In the genomic region with DNA sequence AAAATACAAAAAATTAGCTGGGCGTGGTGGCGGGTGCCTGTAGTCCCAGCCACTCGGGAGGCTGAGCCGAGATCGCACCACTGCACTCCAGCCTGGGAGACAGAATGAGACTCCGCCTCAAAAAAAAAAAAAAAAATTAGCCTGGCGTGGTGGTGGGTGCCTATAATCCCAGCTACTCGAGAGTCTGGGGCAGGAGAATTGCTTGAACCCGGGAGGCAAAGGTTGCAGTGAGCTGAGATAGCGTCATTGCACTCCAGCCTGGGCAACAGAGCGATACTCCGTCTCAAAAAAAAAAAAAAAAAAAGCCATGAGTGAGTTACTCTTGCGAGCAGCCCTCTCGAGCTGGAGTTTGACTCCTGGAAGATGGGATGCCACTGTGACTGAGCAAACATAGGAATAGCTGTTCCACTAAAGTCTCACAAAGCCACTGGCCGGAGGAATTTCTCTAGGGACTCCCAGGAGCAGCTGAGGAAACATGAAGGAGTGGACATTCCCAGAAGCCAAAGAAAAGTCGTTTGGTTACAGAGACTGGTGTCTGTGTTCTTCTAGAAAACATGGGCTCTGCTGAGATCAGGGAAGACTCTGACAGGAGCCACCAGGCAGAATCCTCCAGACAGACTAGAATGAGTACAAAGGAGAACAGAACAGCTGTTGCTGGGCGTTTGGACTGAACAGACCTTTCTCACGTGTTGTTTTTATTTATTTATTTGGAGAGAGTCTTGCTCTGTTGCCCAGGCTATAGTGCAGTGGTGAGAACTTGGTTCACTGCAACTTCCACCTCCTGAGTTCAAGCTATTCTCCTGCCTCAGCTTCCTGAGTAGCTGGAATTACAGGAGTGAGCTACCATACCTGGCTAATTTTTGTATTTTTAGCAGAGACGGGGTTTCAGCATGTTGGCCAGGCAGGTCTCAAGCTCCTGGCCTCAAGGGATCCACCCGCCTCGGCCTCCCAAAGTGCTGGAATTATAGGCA, we compare ENCODE assay signal across 11 cellular contexts. TPM values are rescaled to one million over a fixed set of nuclear protein-coding genes. Genes with fewer than 3 reads are reported as not detected.
DNase-seq lines count a peak whose midpoint lies in the region; ATAC-seq, FAIRE-seq and TF ChIP-seq lines count a peak whose summit lies in the region.
"Had no signal": no experiment of that assay in that cellular context is flagged by ENCODE, and none has a peak within 500 bp of the region (broad histone marks: within the 10 kb centered on the region; RNA-seq: fewer than 3 reads in every experiment).

No MANE protein-coding gene starts in this region.

- H2AFZ ChIP-seq in KMS-11 (ENCODE audit: low read depth): peak overlapping the region; percentile 69
- no peak overlapping the region for H2AFZ ChIP-seq in H1 (ENCODE audit: low read length)
- no peak overlapping the region for H2AFZ ChIP-seq in mesenchymal stem cell (ENCODE audit: low read depth, low read length)

- no peak for TF ChIP-seq POLR2A in H1 (IDR thresholded peaks at IDR 0.05; ENCODE audit: control extremely low read depth in 1 of 2, low read depth in 2 of 2, low read length in 2 of 2)

- H3K79me1 ChIP-seq in H1 (ENCODE audit: low read depth, low read length) (no peaks in the 10 kb centered on the region), mesenchymal stem cell (replicated peaks; ENCODE audit: low read length, poor library complexity, severe bottlenecking) (no peaks in the 10 kb centered on the region)

- CTCF ChIA-PET in H1 (lab: Charles Lee; ENCODE audit: partially characterized antibody): interaction anchor here (0.6 to 1.1 kb wide), 5 partner anchors 27 to 840 kb away, joined by 3 read pairs; no protein-coding TSS in a partner anchor

- H3K4ac ChIP-seq in H1 (replicated peaks; ENCODE audit: insufficient read length, low read depth, low read length) (no peak overlapping the region), mesenchymal stem cell (ENCODE audit: low read depth in 1 of 2, low read length in 2 of 2) (peak overlapping the region; percentile 81 to 91)

- H2BK15ac ChIP-seq in H1 (ENCODE audit: low read length): no peak overlapping the region
- no peak overlapping the region for H2BK15ac ChIP-seq in mesenchymal stem cell (ENCODE audit: low read depth, poor library complexity, severe bottlenecking)

- 0 out of 2 replicates have a peak, but pooled peaks cover 2% of the 10 kb centered on the region for H3K23me2 ChIP-seq in H1 (ENCODE audit: low read depth, low read length)

- H3K9me3 ChIP-seq in H1 (ENCODE audit: insufficient read depth in 2 of 2, low read depth in 1 of 2, low read length in 1 of 2) (no peaks in the 10 kb centered on the region), mesenchymal stem cell (ENCODE audit: control insufficient read depth, low read length) (no peaks in the 10 kb centered on the region)

- WGBS in H1 (ENCODE audit: extremely low coverage in 1 of 2, insufficient coverage in 1 of 2, insufficient read length in 1 of 2, insufficient replicate concordance in 2 of 2, low coverage in 1 of 2, low lambda C conversion rate in 2 of 2, missing lambda C conversion rate in 1 of 2), 2 experiments: 83% methylated on average over 14 of the region's 21 CpGs; no CpG with 5 or more reads in 1 of the 2 experiments
- WGBS in mesenchymal stem cell: 51% methylated on average over 21 of the region's 21 CpGs

- no peak overlapping the region for H3K56ac ChIP-seq in H1 (replicated peaks; ENCODE audit: insufficient read length, low read depth, low read length)

- H3K9ac ChIP-seq in KMS-11 (peak overlapping the region; percentile 56; the same call in 1 of the 2 replicates), H1 (replicated peaks in 1 of 4; ENCODE audit: extremely low read depth in 1 of 4, low read depth in 3 of 4, low read length in 3 of 4) (no peak overlapping the region), mesenchymal stem cell (ENCODE audit: low read length) (peak overlapping the region; percentile 25)

- peaks cover 50% of the 10 kb centered on the region for H3K4me1 Mint-ChIP-seq in stimulated activated memory B cell treated with anti-CD40 and anti-IgM and Interleukin-4, amounts not matched to agents 10 μg/mL and 1 μg/mL and 100 μg/mL, for 72 hours
- H3K4me1 Mint-ChIP-seq in naive thymus-derived CD8-positive, alpha-beta T cell: peaks cover 7 to 50% (median 26%) of the 10 kb centered on the region in 4 donors

- H2BK12ac ChIP-seq in H1 (ENCODE audit: low read depth, low read length): no peak overlapping the region
- peak overlapping the region; percentile 3 to 90 for H2BK12ac ChIP-seq in mesenchymal stem cell (ENCODE audit: low read length in 2 of 2)

- no peak overlapping the region for H4K5ac ChIP-seq in H1 (ENCODE audit: insufficient read length, low read depth, low read length)

- H3K4me1 ChIP-seq in KMS-11 (ENCODE audit: low read depth, poor library complexity, severe bottlenecking) (peaks cover 55% of the 10 kb centered on the region), H1 (replicated peaks in 1 of 4; ENCODE audit: control insufficient read depth in 3 of 4, insufficient read depth in 4 of 4, low read length in 3 of 4) (peaks cover 0 to 6% (median 3%) of the 10 kb centered on the region in 4 experiments; a peak in 6 of 7 replicates), mesenchymal stem cell (ENCODE audit: control insufficient read depth, insufficient read depth, low read depth, low read length) (peaks cover 13% of the 10 kb centered on the region)

- no peaks in the 10 kb centered on the region for H3K36me3 ChIP-seq in KMS-11 (ENCODE audit: insufficient read depth)
- no peaks in the 10 kb centered on the region for H3K36me3 ChIP-seq in H1 (ENCODE audit: control insufficient read depth in 2 of 4, insufficient read depth in 4 of 4, low read length in 3 of 4)
- no peaks in the 10 kb centered on the region for H3K36me3 ChIP-seq in mesenchymal stem cell (ENCODE audit: control insufficient read depth in 1 of 2, insufficient read depth in 2 of 2, low read depth in 1 of 2, low read length in 2 of 2)

- H3K14ac ChIP-seq in H1 (ENCODE audit: insufficient read length): no peak overlapping the region
- no peak overlapping the region for H3K14ac ChIP-seq in mesenchymal stem cell (ENCODE audit: low read length in 2 of 2)

- H4K91ac ChIP-seq in H1 (replicated peaks; ENCODE audit: insufficient read length, low read length): no peak overlapping the region
- H4K91ac ChIP-seq in mesenchymal stem cell (ENCODE audit: low read length): no peak overlapping the region

- peak overlapping the region; percentile 78 for H3K27ac ChIP-seq in KMS-11
- no peak overlapping the region for H3K27ac ChIP-seq in H1 (ENCODE audit: low read depth, low read length)
- peak overlapping the region; percentile 44 for H3K27ac ChIP-seq in mesenchymal stem cell (ENCODE audit: low read length, poor library complexity, severe bottlenecking)

- no peaks in the 10 kb centered on the region for H3K36me3 Mint-ChIP-seq in stimulated activated memory B cell treated with anti-CD40 and anti-IgM and Interleukin-4, amounts not matched to agents 10 μg/mL and 1 μg/mL and 100 μg/mL, for 72 hours
- H3K36me3 Mint-ChIP-seq in naive thymus-derived CD8-positive, alpha-beta T cell: no peaks in the 10 kb centered on the region

- H3K4me2 ChIP-seq in KMS-11 (peak overlapping the region; percentile 98), H1 (ENCODE audit: insufficient read depth in 1 of 2, low read depth in 2 of 2, low read length in 2 of 2) (no peak overlapping the region), mesenchymal stem cell (ENCODE audit: low read length, poor library complexity, severe bottlenecking) (no peak overlapping the region)

- H2AK5ac ChIP-seq in H1 (ENCODE audit: low read depth, low read length) (no peak overlapping the region), mesenchymal stem cell (ENCODE audit: low read length, severe bottlenecking) (no peak overlapping the region)

- H2BK120ac ChIP-seq in H1 (replicated peaks; ENCODE audit: low read depth, low read length) (no peak overlapping the region), mesenchymal stem cell (ENCODE audit: low read depth, low read length) (peak overlapping the region; percentile 92)

- no peak for TF ChIP-seq EP300 in H1 (IDR thresholded peaks at IDR 0.05; ENCODE audit: borderline replicate concordance in 1 of 2, low read depth in 2 of 2, low read length in 2 of 2)

- DNase-seq in H1 (ENCODE audit: low read depth in 1 of 2, low spot score in 2 of 2) (no peak), mesenchymal stem cell (peak; percentile 80), NCI-H2081 treated with DMSO at 0.1 percent for 48 hours (lab: John Stamatoyannopoulos, UW) (no peak)
- DNase-seq in activated CD4-positive, alpha-beta T cell treated with anti-CD3 and anti-CD28 coated beads, Interleukin-2, amount 50 U/mL, for 1 hour: no peak
- DNase-seq in naive thymus-derived CD8-positive, alpha-beta T cell: no peak
- DNase-seq: activated CD4-positive, alpha-beta T cell treated with anti-CD3 and anti-CD28 coated beads, Interleukin-2, amount 50 U/mL, for 4 hours; central memory CD4-positive, alpha-beta T cell; SHP77 had no signal

- TF ChIP-seq RAD21 in H1 (IDR thresholded peaks at IDR 0.05 in 1 of 2, conservative IDR thresholded peaks at IDR 0.05 in 1 of 2; ENCODE audit: low read depth in 2 of 2, low read length in 2 of 2): no peak

- TF ChIP-seq CTCF in KMS-11 (conservative IDR thresholded peaks at IDR 0.05; ENCODE audit: low read depth, low read length): no peak
- no peak for TF ChIP-seq CTCF in H1 (IDR thresholded peaks at IDR 0.05; ENCODE audit: control extremely low read depth in 1 of 3, insufficient read depth in 1 of 3, low read depth in 1 of 3, low read length in 3 of 3)

- no peaks in the 10 kb centered on the region for H3K79me2 ChIP-seq in KMS-11 (ENCODE audit: insufficient read depth, low read depth)
- H3K79me2 ChIP-seq in H1 (ENCODE audit: control insufficient read depth in 1 of 2, insufficient read depth in 2 of 2, low read length in 2 of 2): no peaks in the 10 kb centered on the region

- H4K20me1 ChIP-seq in KMS-11 (ENCODE audit: insufficient read depth) (no peaks in the 10 kb centered on the region), H1 (replicated peaks in 1 of 2; ENCODE audit: control insufficient read depth in 1 of 2, insufficient read depth in 2 of 2, low read length in 2 of 2) (no peaks in the 10 kb centered on the region)

- no peak overlapping the region for H2BK5ac ChIP-seq in H1 (ENCODE audit: low read depth, low read length)
- H2BK5ac ChIP-seq in mesenchymal stem cell (ENCODE audit: low read depth, low read length, poor library complexity, severe bottlenecking): no peak overlapping the region

- H3K18ac ChIP-seq in H1 (ENCODE audit: extremely low read depth, low read length) (0 out of 2 replicates have a peak overlapping the region, but pooled peaks have one; percentile 25), mesenchymal stem cell (ENCODE audit: low read depth in 1 of 2, low read length in 2 of 2) (peak overlapping the region; percentile 18 to 83)

- FAIRE-seq in H1 (lab: Jason Lieb, UNC): no peak

- no peaks in the 10 kb centered on the region for H3K27me3 Mint-ChIP-seq in stimulated activated memory B cell treated with anti-CD40 and anti-IgM and Interleukin-4, amounts not matched to agents 10 μg/mL and 1 μg/mL and 100 μg/mL, for 72 hours
- no peaks in the 10 kb centered on the region for H3K27me3 Mint-ChIP-seq in naive thymus-derived CD8-positive, alpha-beta T cell

- H2BK20ac ChIP-seq in H1 (ENCODE audit: low read length): no peak overlapping the region

- peak overlapping the region; percentile 59 for H3K27ac Mint-ChIP-seq in stimulated activated memory B cell treated with anti-CD40 and anti-IgM and Interleukin-4, amounts not matched to agents 10 μg/mL and 1 μg/mL and 100 μg/mL, for 72 hours
- peak overlapping the region in 5 of 10 donors; percentile 12 to 88 (median 21) for H3K27ac Mint-ChIP-seq in naive thymus-derived CD8-positive, alpha-beta T cell

- H3K4me3 Mint-ChIP-seq in stimulated activated memory B cell treated with anti-CD40 and anti-IgM and Interleukin-4, amounts not matched to agents 10 μg/mL and 1 μg/mL and 100 μg/mL, for 72 hours: no peak overlapping the region
- peak overlapping the region in 1 of 10 donors; percentile 48 for H3K4me3 Mint-ChIP-seq in naive thymus-derived CD8-positive, alpha-beta T cell

- ATAC-seq in stimulated activated memory B cell treated with anti-CD40 and anti-IgM and Interleukin-4, amounts not matched to agents 10 μg/mL and 1 μg/mL and 100 μg/mL, for 72 hours: no peak
- no peak for ATAC-seq in GM21825 (IDR thresholded peaks at IDR 0.05; ENCODE audit: unreplicated experiment)
- ATAC-seq in naive thymus-derived CD8-positive, alpha-beta T cell: no peak

- no peaks in the 10 kb centered on the region for H3K9me3 Mint-ChIP-seq in stimulated activated memory B cell treated with anti-CD40 and anti-IgM and Interleukin-4, amounts not matched to agents 10 μg/mL and 1 μg/mL and 100 μg/mL, for 72 hours
- no peaks in the 10 kb centered on the region for H3K9me3 Mint-ChIP-seq in naive thymus-derived CD8-positive, alpha-beta T cell

- POLR2A ChIA-PET in H1 (lab: Charles Lee; ENCODE audit: partially characterized antibody): interaction anchor here (0.6 to 5.3 kb wide), 3 partner anchors 10 to 248 kb away, joined by 3 to 33 read pairs (median 4); no protein-coding TSS in a partner anchor
- POLR2A ChIA-PET in naive thymus-derived CD8-positive, alpha-beta T cell (lab: Charles Lee): interaction anchor here (1.0 kb wide), 1 partner anchor 13 kb away, joined by 3 read pairs; no protein-coding TSS in a partner anchor

- H3K23ac ChIP-seq in H1 (ENCODE audit: insufficient read length) (no peak overlapping the region), mesenchymal stem cell (ENCODE audit: low read length in 2 of 2) (no peak overlapping the region)

- H3K4me3 ChIP-seq in KMS-11 (IDR thresholded peaks at IDR 0.05; ENCODE audit: insufficient read depth, low read depth, low read length): no peak overlapping the region
- H3K4me3 ChIP-seq in H1 (ENCODE audit: extremely low read depth in 1 of 4, insufficient read depth in 2 of 4, low read depth in 3 of 4, low read length in 4 of 4): no peak overlapping the region
- H3K4me3 ChIP-seq in mesenchymal stem cell (ENCODE audit: insufficient read depth in 1 of 2, low read depth in 1 of 2, low read length in 2 of 2): no peak overlapping the region

- H3K27me3 ChIP-seq in KMS-11 (ENCODE audit: insufficient read depth, low read depth) (no peaks in the 10 kb centered on the region), H1 (replicated peaks in 1 of 4; ENCODE audit: control insufficient read depth in 3 of 4, extremely low read depth in 1 of 4, insufficient read depth in 3 of 4, low read length in 3 of 4) (no peaks in the 10 kb centered on the region), mesenchymal stem cell (ENCODE audit: control insufficient read depth in 1 of 2, insufficient read depth in 1 of 2, low read length in 2 of 2) (no peaks in the 10 kb centered on the region)

- H4K8ac ChIP-seq in H1 (ENCODE audit: extremely low read depth, insufficient read depth, low read length) (no peak overlapping the region), mesenchymal stem cell (ENCODE audit: low read length) (no peak overlapping the region)

RNA-seq across cellular contexts. Expression of a gene that starts 32.4 kb away (rescaled TPM):
- 295 and 322 TPM in 2 replicates for total RNA-seq in H1 (2021; fragmentation: NEBNext Ultra II Directional; extraction: Animal tissue kit (Norgen Biotek cat#: 25700))
- 24.9 and 37.2 TPM in 2 replicates for polyA plus RNA-seq in H1 (2011; rRNA removed)
- polyA plus RNA-seq in H1 (2011; cell fraction: cytosol; rRNA removed): 53.6 TPM
- polyA plus RNA-seq in H1 (2011; cell fraction: nucleus; rRNA removed): 110 TPM
- 140 to 212 TPM (median 199 TPM) in 4 replicates for polyA plus RNA-seq in H1 (2012, experiment 1 of 2)
- 59.9 TPM for polyA plus RNA-seq in H1 (2012, experiment 2 of 2)
- polyA plus RNA-seq in H1 (2013, experiment 1 of 2): 89.1 TPM
- 76.1 TPM for polyA plus RNA-seq in H1 (2013, experiment 2 of 2)
- 273 and 366 TPM in 2 replicates for polyA minus RNA-seq in H1 (2011; rRNA and poly(A)+ RNA removed)
- 92.9 TPM for polyA minus RNA-seq in H1 (2011; cell fraction: cytosol; rRNA and poly(A)+ RNA removed)
- 95.2 TPM for polyA minus RNA-seq in H1 (2011; cell fraction: nucleus; rRNA and poly(A)+ RNA removed)
- polyA plus RNA-seq in mesenchymal stem cell (2013, experiment 1 of 2): 369 TPM
- polyA plus RNA-seq in mesenchymal stem cell (2013, experiment 2 of 2): 336 TPM
- 100 to 1,000 TPM; 711 to 718 TPM for total RNA-seq in naive thymus-derived CD8-positive, alpha-beta T cell
- 100 to 1,000 TPM in 2 of 3 donors, 10 to 100 TPM in 1; 51.2 to 389 (median 105) TPM for polyA plus RNA-seq in naive thymus-derived CD8-positive, alpha-beta T cell

Comparison
In these comparisons a context has a peak if more than half of its experiments do, and no peak if none do; other contexts are left out.
1. H3K9ac ChIP-seq: peak in KMS-11 (single experiment) and mesenchymal stem cell (single experiment); none in H1 (0 of 4).